In the genomic region with DNA sequence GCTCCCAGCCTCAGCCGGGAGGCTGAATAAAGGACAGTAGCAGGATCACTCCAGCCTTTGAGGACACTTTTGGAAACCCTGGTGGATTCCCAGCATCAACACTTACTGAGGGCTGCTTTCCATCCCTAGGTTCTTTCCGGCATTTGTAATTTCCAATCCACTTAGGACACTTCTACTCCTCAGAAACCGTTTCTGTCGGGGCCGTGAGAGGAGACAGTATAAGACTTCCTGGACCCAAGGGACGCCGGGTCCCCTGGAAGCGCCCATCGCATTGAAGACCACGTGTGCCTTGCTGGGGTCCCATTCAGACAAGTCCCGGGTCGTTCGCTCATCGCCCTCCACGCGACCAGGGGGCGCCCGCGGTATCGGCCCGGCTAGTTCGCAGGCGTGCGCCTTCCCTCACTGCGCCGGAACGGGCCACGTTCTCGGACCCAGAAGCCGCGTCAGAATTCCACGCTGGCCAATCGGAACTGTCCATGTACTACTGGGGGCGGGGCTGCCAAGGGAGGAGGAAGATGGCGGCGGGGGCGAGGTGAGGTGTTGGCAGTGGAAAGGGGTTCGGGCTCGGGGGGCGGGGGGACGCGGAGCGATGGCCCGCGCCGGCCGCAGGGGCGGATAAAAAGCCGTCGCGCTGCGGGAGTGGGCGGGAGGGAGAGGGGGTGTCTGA, we compare ENCODE assay signal across 1 cellular context.
TF ChIP-seq lines count a peak whose summit lies in the region.

A gene (plus strand): TSS at position 479 of the 667 bp plus-strand sequence. CDS start 202 bp downstream, outside the sequence.

TF ChIP-seq in HepG2, 621 proteins besides CTCF, POLR2A, EP300 and RAD21 (continued from another document):
- TF ChIP-seq, protein P1, sequence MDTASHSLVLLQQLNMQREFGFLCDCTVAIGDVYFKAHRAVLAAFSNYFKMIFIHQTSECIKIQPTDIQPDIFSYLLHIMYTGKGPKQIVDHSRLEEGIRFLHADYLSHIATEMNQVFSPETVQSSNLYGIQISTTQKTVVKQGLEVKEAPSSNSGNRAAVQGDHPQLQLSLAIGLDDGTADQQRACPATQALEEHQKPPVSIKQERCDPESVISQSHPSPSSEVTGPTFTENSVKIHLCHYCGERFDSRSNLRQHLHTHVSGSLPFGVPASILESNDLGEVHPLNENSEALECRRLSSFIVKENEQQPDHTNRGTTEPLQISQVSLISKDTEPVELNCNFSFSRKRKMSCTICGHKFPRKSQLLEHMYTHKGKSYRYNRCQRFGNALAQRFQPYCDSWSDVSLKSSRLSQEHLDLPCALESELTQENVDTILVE (CRISPR knock-in tag; IDR thresholded peaks at IDR 0.05), result peak; percentile 76; the same call in 1 of the 2 replicates
- TF ChIP-seq, protein P2, sequence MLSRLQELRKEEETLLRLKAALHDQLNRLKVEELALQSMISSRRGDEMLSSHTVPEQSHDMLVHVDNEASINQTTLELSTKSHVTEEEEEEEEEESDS (CRISPR knock-in tag; IDR thresholded peaks at IDR 0.05; ENCODE audit: borderline replicate concordance), result no peak
- TF ChIP-seq ZNF260 (CRISPR knock-in tag; IDR thresholded peaks at IDR 0.05; ENCODE audit: borderline replicate concordance, low read depth), result no peak
- TF ChIP-seq, protein P3, sequence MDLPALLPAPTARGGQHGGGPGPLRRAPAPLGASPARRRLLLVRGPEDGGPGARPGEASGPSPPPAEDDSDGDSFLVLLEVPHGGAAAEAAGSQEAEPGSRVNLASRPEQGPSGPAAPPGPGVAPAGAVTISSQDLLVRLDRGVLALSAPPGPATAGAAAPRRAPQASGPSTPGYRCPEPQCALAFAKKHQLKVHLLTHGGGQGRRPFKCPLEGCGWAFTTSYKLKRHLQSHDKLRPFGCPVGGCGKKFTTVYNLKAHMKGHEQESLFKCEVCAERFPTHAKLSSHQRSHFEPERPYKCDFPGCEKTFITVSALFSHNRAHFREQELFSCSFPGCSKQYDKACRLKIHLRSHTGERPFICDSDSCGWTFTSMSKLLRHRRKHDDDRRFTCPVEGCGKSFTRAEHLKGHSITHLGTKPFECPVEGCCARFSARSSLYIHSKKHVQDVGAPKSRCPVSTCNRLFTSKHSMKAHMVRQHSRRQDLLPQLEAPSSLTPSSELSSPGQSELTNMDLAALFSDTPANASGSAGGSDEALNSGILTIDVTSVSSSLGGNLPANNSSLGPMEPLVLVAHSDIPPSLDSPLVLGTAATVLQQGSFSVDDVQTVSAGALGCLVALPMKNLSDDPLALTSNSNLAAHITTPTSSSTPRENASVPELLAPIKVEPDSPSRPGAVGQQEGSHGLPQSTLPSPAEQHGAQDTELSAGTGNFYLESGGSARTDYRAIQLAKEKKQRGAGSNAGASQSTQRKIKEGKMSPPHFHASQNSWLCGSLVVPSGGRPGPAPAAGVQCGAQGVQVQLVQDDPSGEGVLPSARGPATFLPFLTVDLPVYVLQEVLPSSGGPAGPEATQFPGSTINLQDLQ (CRISPR knock-in tag; IDR thresholded peaks at IDR 0.05), result no peak
- peak; percentile 66; the same call in 1 of the 2 replicates for TF ChIP-seq HIVEP1 (CRISPR knock-in tag; IDR thresholded peaks at IDR 0.05)
- peak; percentile 30; the same call in 1 of the 2 replicates for TF ChIP-seq PPARG (CRISPR knock-in tag; conservative IDR thresholded peaks at IDR 0.05)
